In genomic region chr11:117222991-117223740, GRCh38 we compare ENCODE assay signal across 14 cellular contexts. TPM values are rescaled to one million over a fixed set of nuclear protein-coding genes. Genes with fewer than 3 reads are reported as not detected.
A peak's percentile ranks its signal among the peaks of the same experiment; 100 is the strongest.
DNase-seq lines count a peak whose midpoint lies in the region; ATAC-seq and TF ChIP-seq lines count a peak whose summit lies in the region.
"Had no signal": no experiment of that assay in that cellular context is flagged by ENCODE, and none has a peak within 500 bp of the region (broad histone marks: within the 10 kb centered on the region; RNA-seq: fewer than 3 reads in every experiment).

No MANE protein-coding gene starts in this region.

- peak overlapping the region; percentile 55; the same call in 1 of the 2 replicates for H3K27ac Mint-ChIP-seq in HFFc6

- TF ChIP-seq CTCF in HFFc6 (IDR thresholded peaks at IDR 0.05): no peak
- TF ChIP-seq CTCF in stomach (IDR thresholded peaks at IDR 0.05): no peak

- peaks cover 20% of the 10 kb centered on the region for H3K4me1 Mint-ChIP-seq in HFFc6 (ENCODE audit: low read depth)

- DNase-seq in HFFc6 (no peak), caudate nucleus (lab: John Stamatoyannopoulos, UW) (peak in 16 of 61 donors; percentile 12 to 72 (median 28)), stomach (no peak), NCI-H1105 treated with DMSO at 0.1 percent for 48 hours (lab: John Stamatoyannopoulos, UW) (no peak), NCI-H82 (lab: John Stamatoyannopoulos, UW) (no peak)
- DNase-seq: activated naive CD4-positive, alpha-beta T cell treated with anti-CD3 and anti-CD28 coated beads, Interleukin-2, amount 10 ng/mL, durations not matched to agents 7 days and 5 days; C1 segment of cervical spinal cord; effector CD8-positive, alpha-beta T cell; NCI-H1694 treated with DMSO at 0.1 percent for 48 hours; NCI-H446 treated with DMSO at 0.1 percent for 48 hours; SHP77 treated with DMSO at 0.1 percent for 48 hours; testis had no signal

- TF ChIP-seq POLR2A in stomach (IDR thresholded peaks at IDR 0.05): no peak

- H3K36me3 Mint-ChIP-seq in HFFc6 (ENCODE audit: low read depth): peaks cover 15% of the 10 kb centered on the region

- H3K4me3 Mint-ChIP-seq in HFFc6: no peak overlapping the region
- H3K4me3 Mint-ChIP-seq: activated naive CD4-positive, alpha-beta T cell treated with anti-CD3 and anti-CD28 coated beads, Interleukin-2, amount 10 ng/mL, durations not matched to agents 7 days and 5 days had no signal

- H3K4me3 ChIP-seq in muscle layer of duodenum (ENCODE audit: low read depth in 1 of 2, low read length in 2 of 2) (no peak overlapping the region), stomach (no peak overlapping the region)
- H3K4me3 ChIP-seq: testis had no signal

- H3K27ac ChIP-seq in caudate nucleus (ENCODE audit: low read depth, low read length) (peak overlapping the region; percentile 59), muscle layer of duodenum (ENCODE audit: low read length) (peak overlapping the region; percentile 43), stomach (peak overlapping the region in 4 of 5 donors; percentile 83 to 88 (median 84))

- intact Hi-C loops in stomach (cut with DNase I; ENCODE audit: low total_unique reads): no loop called here

- H3K36me3 ChIP-seq in muscle layer of duodenum (ENCODE audit: control insufficient read depth in 1 of 2, insufficient read depth in 2 of 2, low read length in 2 of 2) (peaks cover 42 to 48% of the 10 kb centered on the region in 2 donors), stomach (peaks cover 65 to 98% (median 79%) of the 10 kb centered on the region in 4 donors)

- TF ChIP-seq EP300 in stomach (IDR thresholded peaks at IDR 0.05): no peak

- peaks cover 8 to 34% of the 10 kb centered on the region in 2 donors for H3K4me1 ChIP-seq in muscle layer of duodenum (ENCODE audit: control insufficient read depth in 1 of 2, insufficient read depth in 2 of 2, low read length in 2 of 2)
- H3K4me1 ChIP-seq in stomach: peaks cover 54 to 86% (median 72%) of the 10 kb centered on the region in 4 donors

- H3K9me3 ChIP-seq in muscle layer of duodenum (ENCODE audit: control insufficient read depth in 1 of 2, low read length in 2 of 2) (no peaks in the 10 kb centered on the region), stomach (no peaks in the 10 kb centered on the region)
- H3K9me3 ChIP-seq: testis had no signal

- H3K27me3 Mint-ChIP-seq in HFFc6 (ENCODE audit: insufficient read depth): peaks cover 2% of the 10 kb centered on the region; the same call in 1 of the 2 replicates
- H3K27me3 Mint-ChIP-seq: activated naive CD4-positive, alpha-beta T cell treated with anti-CD3 and anti-CD28 coated beads, Interleukin-2, amount 10 ng/mL, durations not matched to agents 7 days and 5 days had no signal

- no peaks in the 10 kb centered on the region for H3K9me3 Mint-ChIP-seq in HFFc6
- H3K9me3 Mint-ChIP-seq: activated naive CD4-positive, alpha-beta T cell treated with anti-CD3 and anti-CD28 coated beads, Interleukin-2, amount 10 ng/mL, durations not matched to agents 7 days and 5 days had no signal

- whole genome bisulfite sequencing in stomach, 5 donors: 86 to 90% (median 88%) methylated on average over 13 to 14 of the region's 14 CpGs

- H3K27me3 ChIP-seq in muscle layer of duodenum (ENCODE audit: low read depth, low read length) (no peaks in the 10 kb centered on the region), stomach (no peaks in the 10 kb centered on the region)
- H3K27me3 ChIP-seq: testis had no signal

- no peak for ATAC-seq in HG03196 (IDR thresholded peaks at IDR 0.05; ENCODE audit: unreplicated experiment)

RNA-seq across cellular contexts. Expression of gene PCSK7, which starts 8.7 kb away (rescaled TPM):
- 10 to 100 TPM; 64.1 to 73.6 (median 68.0) TPM for total RNA-seq in HFFc6 (2021; fragmentation: NEBNext Ultra II Directional; extraction: Animal tissue kit (Norgen Biotek cat#: 25700))
- total RNA-seq in stomach: 100 to 1,000 TPM in 3 of 5 donors, 10 to 100 TPM in 2; 64.8 to 232 (median 139) TPM
- polyA plus RNA-seq in stomach: 10 to 100 TPM; 14.1 to 23.6 (median 20.4) TPM

RNA-seq across cellular contexts. Expression of gene RNF214, which starts 9.3 kb away (rescaled TPM):
- total RNA-seq in HFFc6 (2021; fragmentation: NEBNext Ultra II Directional; extraction: Animal tissue kit (Norgen Biotek cat#: 25700)): 10 to 100 TPM; 17.7 to 25.6 (median 22.1) TPM
- total RNA-seq in stomach: 10 to 100 TPM in 4 of 5 donors, 1 to 10 TPM in 1; 6.7 to 21.6 (median 13.8) TPM
- polyA plus RNA-seq in stomach: 10 to 100 TPM in 1 of 3 donors, 1 to 10 TPM in 2; 6.8 to 11.2 (median 8.0) TPM

RNA-seq across cellular contexts. Expression of gene TAGLN, which starts 24.0 kb away (rescaled TPM):
- total RNA-seq in HFFc6 (2021; fragmentation: NEBNext Ultra II Directional; extraction: Animal tissue kit (Norgen Biotek cat#: 25700)): 1,000 to 10,000 TPM; 1,668 to 2,517 (median 1,780) TPM
- total RNA-seq in stomach: 1,000 to 10,000 TPM in 4 of 5 donors, 100 to 1,000 TPM in 1; 730 to 3,801 (median 2,320) TPM
- polyA plus RNA-seq in stomach: 1,000 to 10,000 TPM in 2 of 3 donors, 100 to 1,000 TPM in 1; 575 to 2,971 (median 1,072) TPM

RNA-seq across cellular contexts. Expression of gene SIDT2, which starts 44.6 kb away (rescaled TPM):
- 10 to 100 TPM; 33.9 to 53.9 (median 37.7) TPM for total RNA-seq in HFFc6 (2021; fragmentation: NEBNext Ultra II Directional; extraction: Animal tissue kit (Norgen Biotek cat#: 25700))
- 100 to 1,000 TPM in 3 of 5 donors, 10 to 100 TPM in 2; 15.1 to 310 (median 132) TPM for total RNA-seq in stomach
- 10 to 100 TPM; 16.9 to 39.4 (median 24.3) TPM for polyA plus RNA-seq in stomach
